In genomic region chr5:88692979-88693932, GRCh38 we compare ENCODE assay signal across 16 cellular contexts.
DNase-seq lines count a peak whose midpoint lies in the region; TF ChIP-seq lines count a peak whose summit lies in the region.
"Had no signal": no experiment of that assay in that cellular context is flagged by ENCODE, and none has a peak within 500 bp of the region (broad histone marks: within the 10 kb centered on the region; RNA-seq: fewer than 3 reads in every experiment).

No MANE protein-coding gene starts in this region.

- H3K27ac Mint-ChIP-seq in HFFc6, result no peak overlapping the region
- H3K27ac Mint-ChIP-seq: stimulated activated memory B cell treated with anti-CD40 and anti-IgM and Interleukin-4, amounts not matched to agents 10 μg/mL and 1 μg/mL and 100 μg/mL, for 72 hours had no signal

- no peaks in the 10 kb centered on the region for H3K36me3 Mint-ChIP-seq in HFFc6 (ENCODE audit: low read depth)
- H3K36me3 Mint-ChIP-seq: stimulated activated memory B cell treated with anti-CD40 and anti-IgM and Interleukin-4, amounts not matched to agents 10 μg/mL and 1 μg/mL and 100 μg/mL, for 72 hours had no signal

- in situ Hi-C loops in astrocyte of the cerebellum (cut with HindIII; ENCODE audit: low sequenced_read_pairs), result loop anchor here (25.0 kb wide), 1 partner anchor 1281 kb away; the partner anchor contains the start of gene CCNH

- DNase-seq in Daoy (ENCODE audit: low read depth) (peak; percentile 45), HFFc6 (peak; percentile 3), astrocyte of the cerebellum (ENCODE audit: low read depth) (no peak), left kidney (ENCODE audit: low read depth, low spot score) (peak; percentile 28), GM03348 (ENCODE audit: low spot score) (no peak), mesenteric fat pad (ENCODE audit: low spot score) (no peak), cortex of kidney (lab: John Stamatoyannopoulos, UW) (no peak), GM19238 (ENCODE audit: insufficient read length, low spot score) (no peak)
- DNase-seq: activated CD4-positive, alpha-beta T cell treated with anti-CD3 and anti-CD28 coated beads, Interleukin-2, amount 50 U/mL, for 4 hours; activated gamma-delta T cell; GOT3; NCI-H2029 treated with DMSO at 0.1 percent for 48 hours; NK-92 treated with Interleukin-12 subunit alpha and Interleukin-12 subunit beta, amount 100 ng/mL, for 24 hours; ovary had no signal

- H3K4me1 Mint-ChIP-seq in HFFc6 (ENCODE audit: low read depth), result peaks cover 38% of the 10 kb centered on the region

- no peaks in the 10 kb centered on the region for H3K9me3 Mint-ChIP-seq in HFFc6
- H3K9me3 Mint-ChIP-seq: stimulated activated memory B cell treated with anti-CD40 and anti-IgM and Interleukin-4, amounts not matched to agents 10 μg/mL and 1 μg/mL and 100 μg/mL, for 72 hours had no signal

- peaks cover 67% of the 10 kb centered on the region for H3K27me3 Mint-ChIP-seq in HFFc6 (ENCODE audit: insufficient read depth)

- H3K4me3 ChIP-seq in astrocyte of the cerebellum (ENCODE audit: low read depth, low read length), result peak overlapping the region; percentile 34
- H3K4me3 ChIP-seq: BLaER1, ovary had no signal

- TF ChIP-seq CTCF in HFFc6 (IDR thresholded peaks at IDR 0.05), result 0 out of 2 replicates have a peak, but pooled peaks have one; percentile 26
- no peak for TF ChIP-seq CTCF in astrocyte of the cerebellum (IDR thresholded peaks at IDR 0.05; ENCODE audit: low read depth, low read length, missing control alignments)

- peak overlapping the region; percentile 85 for H3K4me3 Mint-ChIP-seq in HFFc6

Comparison
In these comparisons a context has a peak if more than half of its experiments do, and no peak if none do; other contexts are left out.
1. DNase-seq: peak in Daoy (single experiment), HFFc6 (single experiment) and left kidney (single experiment); none in astrocyte of the cerebellum (single experiment), GM03348 (single experiment), mesenteric fat pad (single experiment), cortex of kidney (single experiment) and GM19238 (single experiment).